14 cellular contexts compared by ENCODE assay signal in the genomic region with DNA sequence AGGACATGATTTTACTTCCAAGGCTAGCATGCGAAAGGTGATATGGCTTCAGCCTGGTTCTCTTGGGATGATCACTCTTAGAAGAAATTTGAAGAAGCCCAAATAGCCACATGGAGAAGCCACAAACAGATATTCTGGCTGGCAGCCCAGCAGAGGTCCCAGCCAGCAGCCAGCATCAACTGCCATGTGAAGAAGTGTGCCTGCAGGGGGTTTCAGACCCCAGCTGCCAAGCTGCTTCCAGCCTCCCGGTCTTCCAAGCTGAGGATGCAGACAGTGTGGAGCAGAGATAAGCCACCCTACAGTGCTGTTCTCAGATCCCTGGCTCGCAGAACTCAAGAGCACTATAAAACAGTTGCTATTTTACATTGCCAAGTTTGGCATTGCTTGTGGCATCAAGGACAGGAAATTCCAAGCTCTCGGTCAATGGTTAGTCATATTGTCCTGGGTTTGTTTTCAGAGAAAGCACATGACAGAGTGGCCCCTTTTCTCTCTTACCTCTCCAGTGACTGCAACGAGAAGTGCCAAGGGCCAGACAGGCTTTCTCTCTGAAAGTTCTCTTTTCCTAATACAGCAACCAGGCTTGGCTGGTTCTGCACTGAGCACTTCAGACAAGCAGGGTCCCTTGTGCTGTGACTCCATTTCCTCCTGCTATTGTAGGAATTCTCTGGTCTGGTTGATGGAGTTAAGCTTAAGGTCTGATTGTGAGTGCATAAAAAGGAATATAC.
A peak's percentile ranks its signal among the peaks of the same experiment; 100 is the strongest.
DNase-seq lines count a peak whose midpoint lies in the region; ATAC-seq and TF ChIP-seq lines count a peak whose summit lies in the region.
"Had no signal": no experiment of that assay in that cellular context is flagged by ENCODE, and none has a peak within 500 bp of the region (broad histone marks: within the 10 kb centered on the region; RNA-seq: fewer than 3 reads in every experiment).

No MANE protein-coding gene starts in this region.

- H4K20me1 ChIP-seq in PC-9 (ENCODE audit: insufficient read depth), result no peaks in the 10 kb centered on the region

- no peaks in the 10 kb centered on the region for H3K9me3 ChIP-seq in PC-9 (ENCODE audit: insufficient read depth, low read depth)
- no peaks in the 10 kb centered on the region for H3K9me3 ChIP-seq in spleen
- H3K9me3 ChIP-seq: heart right ventricle had no signal

- TF ChIP-seq CTCF in PC-9 (conservative IDR thresholded peaks at IDR 0.05) (no peak), spleen (IDR thresholded peaks at IDR 0.05 in 8 of 11, conservative IDR thresholded peaks at IDR 0.05 in 3 of 11) (no peak), GM13976 (IDR thresholded peaks at IDR 0.05; ENCODE audit: borderline replicate concordance, control extremely low read depth, extremely low read depth, insufficient read depth, missing control alignments) (no peak), nephron progenitor cell (IDR thresholded peaks at IDR 0.05) (no peak)

- WGBS in spleen, 5 donors, result 50 to 67% (median 56%) methylated on average over 5 of the region's 5 CpGs

- no peak for ATAC-seq in HG03520 (IDR thresholded peaks at IDR 0.05; ENCODE audit: unreplicated experiment)
- ATAC-seq: heart right ventricle had no signal

- no TSS peak for BruUV-seq in PC-9 (replicated peaks; lab: Mats Ljungman, UMichigan)

- TF ChIP-seq POLR2A in spleen (IDR thresholded peaks at IDR 0.05), result no peak

- POLR2A ChIA-PET in PC-9 (lab: Charles Lee; ENCODE audit: unreplicated experiment), result no interaction called here

- H3K4me2 ChIP-seq in PC-9, result peak overlapping the region; percentile 48

- no peaks in the 10 kb centered on the region for H3K36me3 ChIP-seq in PC-9 (ENCODE audit: low read depth)
- H3K36me3 ChIP-seq in spleen, result no peaks in the 10 kb centered on the region
- H3K36me3 ChIP-seq: heart right ventricle had no signal

- H3K79me2 ChIP-seq in PC-9 (ENCODE audit: low read depth), result no peaks in the 10 kb centered on the region

- H3K27me3 ChIP-seq in PC-9 (ENCODE audit: insufficient read depth, low read depth) (no peaks in the 10 kb centered on the region), spleen (replicated peaks in 1 of 7) (no peaks in the 10 kb centered on the region)

- no peaks in the 10 kb centered on the region for H3K9me2 ChIP-seq in PC-9 (ENCODE audit: insufficient read depth)

- CTCF ChIA-PET in PC-9 (lab: Charles Lee), result no interaction called here

- H3K27ac ChIP-seq in PC-9 (peak overlapping the region; percentile 51), spleen (peak overlapping the region in 6 of 8 donors; percentile 15 to 54 (median 49))
- H3K27ac ChIP-seq: heart right ventricle, SK-N-MC had no signal

- H3K4me1 ChIP-seq in PC-9 (replicated peaks; ENCODE audit: insufficient read depth) (peaks cover 67% of the 10 kb centered on the region), spleen (peaks cover 0 to 4% (median 0%) of the 10 kb centered on the region in 6 donors)
- H3K4me1 ChIP-seq: heart right ventricle had no signal

- in situ Hi-C loops in GM13976 (cut with MboI; ENCODE audit: low sequenced_read_pairs, unreplicated experiment), result no loop called here

- no peak overlapping the region for H3K4me3 Mint-ChIP-seq in nephron progenitor cell
- H3K4me3 Mint-ChIP-seq: activated naive CD4-positive, alpha-beta T cell treated with anti-CD3 and anti-CD28 coated beads for 36 hours; CD4-positive, CD25-positive, alpha-beta regulatory T cell had no signal

- 0 out of 2 replicates have a peak, but pooled peaks cover 5% of the 10 kb centered on the region for H3F3A ChIP-seq in PC-9 (ENCODE audit: insufficient read depth, low read depth)

- H2AFZ ChIP-seq in PC-9, result no peak overlapping the region

- intact Hi-C loops in PC-9 (cut with micrococcal nuclease; ENCODE audit: unreplicated experiment), result loop anchor here (10.0 kb wide), 1 partner anchor 47 kb away; no protein-coding TSS in a partner anchor
- intact Hi-C loops in spleen (cut with DNase I; ENCODE audit: low total_unique reads), result no loop called here

- H3K4me3 ChIP-seq in PC-9 (no peak overlapping the region), spleen (no peak overlapping the region)
- H3K4me3 ChIP-seq: heart right ventricle, SK-N-MC had no signal

- no peak overlapping the region for H3K27ac Mint-ChIP-seq in nephron progenitor cell
- H3K27ac Mint-ChIP-seq: activated naive CD4-positive, alpha-beta T cell treated with anti-CD3 and anti-CD28 coated beads for 36 hours; CD4-positive, CD25-positive, alpha-beta regulatory T cell had no signal

- DNase-seq in Daoy (ENCODE audit: low read depth) (peak; percentile 82), PC-9 (peak; percentile 27 to 62), epidermal melanocyte (ENCODE audit: insufficient read length, low spot score) (peak; percentile 53), spleen (no peak), GM13976 (ENCODE audit: low spot score) (no peak), nephron progenitor cell (no peak), HUDEP-2 (lab: John Stamatoyannopoulos, UW; ENCODE audit: unreplicated experiment in 76 of 76) (no peak)
- DNase-seq: activated naive CD4-positive, alpha-beta T cell treated with anti-CD3 and anti-CD28 coated beads for 36 hours; CD4-positive, CD25-positive, alpha-beta regulatory T cell; central memory CD4-positive, alpha-beta T cell; heart right ventricle; MV-4-11 had no signal

- no peaks in the 10 kb centered on the region for H3K36me3 Mint-ChIP-seq in nephron progenitor cell (ENCODE audit: low read depth)
- H3K36me3 Mint-ChIP-seq: CD4-positive, CD25-positive, alpha-beta regulatory T cell had no signal

- no peaks in the 10 kb centered on the region for H3K4me1 Mint-ChIP-seq in nephron progenitor cell
- H3K4me1 Mint-ChIP-seq: CD4-positive, CD25-positive, alpha-beta regulatory T cell had no signal

- H3K9me3 Mint-ChIP-seq in nephron progenitor cell, result peaks cover 37% of the 10 kb centered on the region
- H3K9me3 Mint-ChIP-seq: activated naive CD4-positive, alpha-beta T cell treated with anti-CD3 and anti-CD28 coated beads for 36 hours had no signal

- H3K27me3 Mint-ChIP-seq in nephron progenitor cell (ENCODE audit: low read depth, poor library complexity), result peaks cover 3% of the 10 kb centered on the region

Comparison
In these comparisons a context has a peak if more than half of its experiments do, and no peak if none do; other contexts are left out.
1. DNase-seq: peak in Daoy (single experiment), PC-9 (2 of 2) and epidermal melanocyte (single experiment); none in spleen (single experiment), GM13976 (single experiment), nephron progenitor cell (single experiment) and HUDEP-2 (0 of 76).